Comparison of ENCODE assay signal across 1 cellular context in genomic region chr1:26035203-26035958, GRCh38.
TF ChIP-seq lines count a peak whose summit lies in the region.

No MANE protein-coding gene starts in this region.

TF ChIP-seq in HepG2, 621 proteins besides CTCF, POLR2A, EP300 and RAD21 (continued from another document and continues in another):
- TF ChIP-seq ZBTB44 (CRISPR knock-in tag; IDR thresholded peaks at IDR 0.05) = no peak
- TF ChIP-seq ZNF816 (CRISPR knock-in tag; IDR thresholded peaks at IDR 0.05; ENCODE audit: borderline replicate concordance) = no peak
- no peak for TF ChIP-seq KLF15 (CRISPR knock-in tag; IDR thresholded peaks at IDR 0.05; ENCODE audit: borderline replicate concordance)
- no peak for TF ChIP-seq NR2F1 (CRISPR knock-in tag; IDR thresholded peaks at IDR 0.05)
- TF ChIP-seq ZFP91 (CRISPR knock-in tag; IDR thresholded peaks at IDR 0.05; ENCODE audit: borderline replicate concordance) = peak; percentile 79
- no peak for TF ChIP-seq ZNF619 (CRISPR knock-in tag; IDR thresholded peaks at IDR 0.05)
- TF ChIP-seq NAIF1 (CRISPR knock-in tag; IDR thresholded peaks at IDR 0.05; ENCODE audit: borderline replicate concordance) = 0 out of 2 replicates have a peak, but pooled peaks have one; percentile 36
- TF ChIP-seq TEF (CRISPR knock-in tag; IDR thresholded peaks at IDR 0.05) = no peak
- no peak for TF ChIP-seq ZNF616 (CRISPR knock-in tag; IDR thresholded peaks at IDR 0.05; ENCODE audit: low read depth)
- no peak for TF ChIP-seq ZSCAN5A (CRISPR knock-in tag; IDR thresholded peaks at IDR 0.05; ENCODE audit: borderline replicate concordance)
- TF ChIP-seq ATF5 (CRISPR knock-in tag; IDR thresholded peaks at IDR 0.05; ENCODE audit: low read depth) = peak; percentile 51
- TF ChIP-seq HMG20B (CRISPR knock-in tag; conservative IDR thresholded peaks at IDR 0.05) = 0 out of 2 replicates have a peak, but pooled peaks have one; percentile 17
- no peak for TF ChIP-seq ZNF652 (CRISPR knock-in tag; IDR thresholded peaks at IDR 0.05; ENCODE audit: borderline replicate concordance, low read depth)
- no peak for TF ChIP-seq ZNF749 (CRISPR knock-in tag; IDR thresholded peaks at IDR 0.05; ENCODE audit: borderline replicate concordance)
- peak; percentile 92 for TF ChIP-seq ZFX (CRISPR knock-in tag; IDR thresholded peaks at IDR 0.05; ENCODE audit: low read depth)
- no peak for TF ChIP-seq SIN3B (IDR thresholded peaks at IDR 0.05; ENCODE audit: low read length)
- TF ChIP-seq ZNF3 (CRISPR knock-in tag; IDR thresholded peaks at IDR 0.05) = no peak
- no peak for TF ChIP-seq PCBP2 (optimal IDR thresholded peaks at IDR 0.05; ENCODE audit: low read depth, low read length, poor library complexity, severe bottlenecking)
- TF ChIP-seq THYN1 (CRISPR knock-in tag; IDR thresholded peaks at IDR 0.05; ENCODE audit: borderline replicate concordance, low read depth) = no peak
- TF ChIP-seq ZNF230 (CRISPR knock-in tag; IDR thresholded peaks at IDR 0.05) = no peak
- TF ChIP-seq ZNF234 (CRISPR knock-in tag; conservative IDR thresholded peaks at IDR 0.05) = no peak
- no peak; the same call in 1 of the 2 replicates for TF ChIP-seq DNMT3B (CRISPR knock-in tag; conservative IDR thresholded peaks at IDR 0.05)
- peak; percentile 12 for TF ChIP-seq SRSF1 (optimal IDR thresholded peaks at IDR 0.05; ENCODE audit: low read depth, low read length)
- 0 out of 2 replicates have a peak, but pooled peaks have one; percentile 71 for TF ChIP-seq CHCHD3 (CRISPR knock-in tag; IDR thresholded peaks at IDR 0.05)
- no peak for TF ChIP-seq ZFAT (CRISPR knock-in tag; conservative IDR thresholded peaks at IDR 0.05)
- no peak for TF ChIP-seq KDM6A (CRISPR knock-in tag; IDR thresholded peaks at IDR 0.05; ENCODE audit: low read depth)
- no peak for TF ChIP-seq NFATC3 (CRISPR knock-in tag; IDR thresholded peaks at IDR 0.05)
- TF ChIP-seq ZMYM2 (CRISPR knock-in tag; IDR thresholded peaks at IDR 0.05) = 0 out of 2 replicates have a peak, but pooled peaks have one; percentile 13
- TF ChIP-seq ZNF101 (CRISPR knock-in tag; IDR thresholded peaks at IDR 0.05; ENCODE audit: borderline replicate concordance, low read depth) = no peak
- TF ChIP-seq ZNF343 (CRISPR knock-in tag; IDR thresholded peaks at IDR 0.05) = peak; percentile 85; the same call in 1 of the 2 replicates
- peak; percentile 12; the same call in 1 of the 2 replicates for TF ChIP-seq ZNF792 (CRISPR knock-in tag; IDR thresholded peaks at IDR 0.05)
- no peak for TF ChIP-seq ZMYM3 (CRISPR knock-in tag; IDR thresholded peaks at IDR 0.05)
- peak; percentile 48; the same call in 1 of the 2 replicates for TF ChIP-seq POLR2AphosphoS5 (IDR thresholded peaks at IDR 0.05; ENCODE audit: low read depth, low read length)
- no peak for TF ChIP-seq CHD4 (IDR thresholded peaks at IDR 0.05; ENCODE audit: borderline replicate concordance, low read length)
- TF ChIP-seq SP2 (CRISPR knock-in tag; IDR thresholded peaks at IDR 0.05) = peak; percentile 62
- TF ChIP-seq POGK (CRISPR knock-in tag; conservative IDR thresholded peaks at IDR 0.05) = 0 out of 2 replicates have a peak, but pooled peaks have one; percentile 17
- no peak for TF ChIP-seq XBP1 (CRISPR knock-in tag; IDR thresholded peaks at IDR 0.05)
- TF ChIP-seq CENPT (CRISPR knock-in tag; IDR thresholded peaks at IDR 0.05; ENCODE audit: low read depth) = no peak
- no peak for TF ChIP-seq NFKBIZ (CRISPR knock-in tag; IDR thresholded peaks at IDR 0.05)
- TF ChIP-seq ZNF30 (CRISPR knock-in tag; IDR thresholded peaks at IDR 0.05) = peak; percentile 34
- TF ChIP-seq HOXA3 (CRISPR knock-in tag; IDR thresholded peaks at IDR 0.05) = no peak
- TF ChIP-seq ZBTB4 (CRISPR knock-in tag; IDR thresholded peaks at IDR 0.05; ENCODE audit: borderline replicate concordance) = peak; percentile 35; the same call in 1 of the 2 replicates
- no peak for TF ChIP-seq CENPX (CRISPR knock-in tag; IDR thresholded peaks at IDR 0.05)
- TF ChIP-seq PATZ1 (CRISPR knock-in tag; IDR thresholded peaks at IDR 0.05) = peak; percentile 51; the same call in 1 of the 2 replicates
- TF ChIP-seq TFAP4 (IDR thresholded peaks at IDR 0.05; ENCODE audit: borderline replicate concordance, low read depth) = no peak
- peak; percentile 90 for TF ChIP-seq PHF8 (CRISPR knock-in tag; IDR thresholded peaks at IDR 0.05)
- TF ChIP-seq MTA3 (CRISPR knock-in tag; IDR thresholded peaks at IDR 0.05) = no peak
- no peak for TF ChIP-seq SP1 (IDR thresholded peaks at IDR 0.05)
- peak; percentile 83 for TF ChIP-seq SP1 (CRISPR knock-in tag; IDR thresholded peaks at IDR 0.05)
- no peak for TF ChIP-seq NRL (CRISPR knock-in tag; IDR thresholded peaks at IDR 0.05; ENCODE audit: borderline replicate concordance)
- no peak for TF ChIP-seq ARID2 (CRISPR knock-in tag; IDR thresholded peaks at IDR 0.05; ENCODE audit: borderline replicate concordance)
- no peak for TF ChIP-seq RORA (CRISPR knock-in tag; IDR thresholded peaks at IDR 0.05)
- no peak for TF ChIP-seq RAD51 (IDR thresholded peaks at IDR 0.05; ENCODE audit: borderline replicate concordance)
- TF ChIP-seq SAFB2 (CRISPR knock-in tag; IDR thresholded peaks at IDR 0.05; ENCODE audit: borderline replicate concordance, low read depth) = no peak
- TF ChIP-seq MXD4 (CRISPR knock-in tag; IDR thresholded peaks at IDR 0.05) = no peak
- peak; percentile 64; the same call in 1 of the 2 replicates for TF ChIP-seq ZGPAT (CRISPR knock-in tag; IDR thresholded peaks at IDR 0.05)
- TF ChIP-seq NPAS2 (CRISPR knock-in tag; IDR thresholded peaks at IDR 0.05; ENCODE audit: borderline replicate concordance) = no peak
- TF ChIP-seq ZNF326 (CRISPR knock-in tag; IDR thresholded peaks at IDR 0.05; ENCODE audit: borderline replicate concordance) = no peak
- TF ChIP-seq ISX (CRISPR knock-in tag; conservative IDR thresholded peaks at IDR 0.05) = no peak
